Comparison of ENCODE assay signal across 12 cellular contexts in the genomic region with DNA sequence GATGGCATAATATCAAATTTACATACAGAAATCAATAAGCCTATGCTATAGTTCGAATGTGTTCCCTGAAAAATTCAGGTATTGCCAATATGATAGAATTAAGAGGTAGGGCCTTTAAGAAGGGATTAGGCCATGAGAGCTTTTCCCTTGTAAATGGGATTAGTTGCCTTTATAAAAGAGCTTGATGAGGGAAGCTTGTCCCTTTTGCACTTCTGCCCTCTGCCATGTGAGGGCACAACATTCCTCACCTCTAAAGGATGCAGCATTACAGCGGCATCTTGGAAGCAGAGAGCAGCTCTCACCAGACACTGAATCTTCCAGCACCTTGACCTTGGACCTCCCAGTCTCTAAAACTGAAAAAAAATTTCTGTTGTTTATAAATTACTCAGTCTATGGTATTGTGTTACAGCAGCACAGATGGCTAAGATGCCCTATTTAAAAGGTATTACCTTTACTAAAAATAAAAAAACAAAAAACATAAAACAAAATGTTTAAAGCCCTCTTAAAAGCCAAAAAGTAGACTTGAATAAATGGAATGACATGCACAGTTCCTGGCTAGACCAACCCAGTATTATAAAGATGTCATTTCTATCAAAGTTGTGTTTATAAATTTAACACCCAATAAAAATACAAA.
DNase-seq lines count a peak whose midpoint lies in the region; ATAC-seq and TF ChIP-seq lines count a peak whose summit lies in the region.
"Had no signal": no experiment of that assay in that cellular context is flagged by ENCODE, and none has a peak within 500 bp of the region (broad histone marks: within the 10 kb centered on the region; RNA-seq: fewer than 3 reads in every experiment).

No MANE protein-coding gene starts in this region.

- H3K4me3 ChIP-seq in coronary artery (no peak overlapping the region), heart left ventricle (no peak overlapping the region)
- H3K4me3 ChIP-seq: lung had no signal

- no peaks in the 10 kb centered on the region for H3K4me1 ChIP-seq in heart left ventricle

- TF ChIP-seq CTCF in 22Rv1 (IDR thresholded peaks at IDR 0.05) (peak; percentile 82), coronary artery (IDR thresholded peaks at IDR 0.05) (no peak), heart left ventricle (IDR thresholded peaks at IDR 0.05) (peak in 2 of 12 donors; percentile 4 to 20)

- H3K27ac ChIP-seq in 22Rv1 (no peak overlapping the region), coronary artery (no peak overlapping the region), heart left ventricle (no peak overlapping the region)

- ATAC-seq in heart left ventricle: no peak

- no peak for TF ChIP-seq POLR2A in heart left ventricle (IDR thresholded peaks at IDR 0.05)

- DNase-seq in H4 (ENCODE audit: low spot score): peak; percentile 52
- DNase-seq in SK-N-DZ (ENCODE audit: low spot score): peak; percentile 76
- DNase-seq in iPS DF 4.7 (ENCODE audit: extremely low read depth, low spot score): peak; percentile 68
- no peak for DNase-seq in AML-193 (lab: John Stamatoyannopoulos, UW)
- no peak for DNase-seq in coronary artery (ENCODE audit: low spot score)
- no peak for DNase-seq in heart left ventricle
- DNase-seq in NCI-H1436 (lab: John Stamatoyannopoulos, UW): no peak
- DNase-seq: activated naive CD4-positive, alpha-beta T cell; CD4-positive, CD25-positive, alpha-beta regulatory T cell; HFFc6 had no signal

- 15 to 22% (median 18%) methylated on average over 2 of the region's 2 CpGs for WGBS in heart left ventricle, 4 donors

- intact Hi-C loops in heart left ventricle (cut with DNase I): no loop called here

- H3K27me3 ChIP-seq in heart left ventricle: no peaks in the 10 kb centered on the region

- no peaks in the 10 kb centered on the region for H3K36me3 ChIP-seq in heart left ventricle

- no peaks in the 10 kb centered on the region for H3K9me3 ChIP-seq in heart left ventricle

Comparison
In these comparisons a context has a peak if more than half of its experiments do, and no peak if none do; other contexts are left out.
1. DNase-seq: peak in H4 (single experiment), SK-N-DZ (single experiment) and iPS DF 4.7 (single experiment); none in AML-193 (0 of 2), coronary artery (single experiment), heart left ventricle (0 of 5) and NCI-H1436 (single experiment).